ENCODE assay signal across 1 cellular context in the genomic region with DNA sequence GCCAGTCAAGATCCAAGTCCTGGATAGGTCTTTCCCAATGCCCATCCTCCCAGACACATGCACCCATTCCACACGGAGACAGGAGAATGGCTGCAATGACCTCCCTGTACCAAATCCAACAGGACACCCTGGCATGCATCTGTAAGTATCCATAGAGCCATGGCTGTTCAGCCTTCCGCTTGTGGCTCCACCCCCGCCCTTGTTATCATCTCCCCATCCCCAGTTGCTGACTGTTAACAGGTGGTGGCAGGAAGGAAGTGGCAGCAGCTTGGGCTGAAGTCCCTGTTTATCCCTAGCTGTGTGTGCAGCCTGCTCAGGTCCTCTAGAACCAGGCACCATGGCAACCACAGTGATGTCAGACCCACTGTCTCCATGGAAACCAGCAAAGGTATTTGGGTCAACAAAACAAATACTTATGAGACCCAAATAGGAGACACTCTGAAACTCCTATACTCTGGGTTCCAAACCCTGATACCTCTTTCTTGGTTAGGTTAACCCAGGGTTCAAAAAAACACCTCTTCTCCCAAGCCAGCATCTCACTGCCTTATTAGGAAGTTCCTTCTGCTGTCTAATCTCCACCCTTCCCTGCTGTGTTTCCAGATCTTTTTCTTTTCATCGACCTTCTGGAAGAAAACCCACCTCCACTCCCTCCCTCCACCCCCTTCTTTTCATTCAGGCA.
TF ChIP-seq lines count a peak whose summit lies in the region.

No MANE protein-coding gene starts in this region.

TF ChIP-seq in GM12878, 131 proteins besides CTCF, POLR2A, EP300 and RAD21 (continues in another document):
- TF ChIP-seq LARP7 (IDR thresholded peaks at IDR 0.05): no peak
- TF ChIP-seq SREBF2 (IDR thresholded peaks at IDR 0.05; ENCODE audit: low read length): no peak
- peak; percentile 48 for TF ChIP-seq KLF5 (IDR thresholded peaks at IDR 0.05; ENCODE audit: partially characterized antibody)
- 0 out of 2 replicates have a peak, but pooled peaks have one; percentile 65 for TF ChIP-seq TCF3 (IDR thresholded peaks at IDR 0.05; ENCODE audit: borderline replicate concordance, insufficient read depth, low read depth, low read length)
- TF ChIP-seq EZH2 (IDR thresholded peaks at IDR 0.05; ENCODE audit: borderline replicate concordance, control insufficient read depth, low read depth, low read length): no peak
- TF ChIP-seq RUNX3 (IDR thresholded peaks at IDR 0.05; ENCODE audit: low read length): no peak
- TF ChIP-seq HDAC2 (IDR thresholded peaks at IDR 0.05): no peak
- TF ChIP-seq, protein P1, sequence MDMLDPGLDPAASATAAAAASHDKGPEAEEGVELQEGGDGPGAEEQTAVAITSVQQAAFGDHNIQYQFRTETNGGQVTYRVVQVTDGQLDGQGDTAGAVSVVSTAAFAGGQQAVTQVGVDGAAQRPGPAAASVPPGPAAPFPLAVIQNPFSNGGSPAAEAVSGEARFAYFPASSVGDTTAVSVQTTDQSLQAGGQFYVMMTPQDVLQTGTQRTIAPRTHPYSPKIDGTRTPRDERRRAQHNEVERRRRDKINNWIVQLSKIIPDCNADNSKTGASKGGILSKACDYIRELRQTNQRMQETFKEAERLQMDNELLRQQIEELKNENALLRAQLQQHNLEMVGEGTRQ (IDR thresholded peaks at IDR 0.05; ENCODE audit: borderline replicate concordance, low read depth, low read length): no peak
- no peak for TF ChIP-seq ZSCAN29 (IDR thresholded peaks at IDR 0.05)
- TF ChIP-seq STAT1 (conservative IDR thresholded peaks at IDR 0.05): no peak
- no peak for TF ChIP-seq CBX5 (IDR thresholded peaks at IDR 0.05; ENCODE audit: low read depth)
- peak; percentile 56; the same call in 1 of the 2 replicates for TF ChIP-seq IKZF1 (conservative IDR thresholded peaks at IDR 0.05)
- TF ChIP-seq, protein P2, sequence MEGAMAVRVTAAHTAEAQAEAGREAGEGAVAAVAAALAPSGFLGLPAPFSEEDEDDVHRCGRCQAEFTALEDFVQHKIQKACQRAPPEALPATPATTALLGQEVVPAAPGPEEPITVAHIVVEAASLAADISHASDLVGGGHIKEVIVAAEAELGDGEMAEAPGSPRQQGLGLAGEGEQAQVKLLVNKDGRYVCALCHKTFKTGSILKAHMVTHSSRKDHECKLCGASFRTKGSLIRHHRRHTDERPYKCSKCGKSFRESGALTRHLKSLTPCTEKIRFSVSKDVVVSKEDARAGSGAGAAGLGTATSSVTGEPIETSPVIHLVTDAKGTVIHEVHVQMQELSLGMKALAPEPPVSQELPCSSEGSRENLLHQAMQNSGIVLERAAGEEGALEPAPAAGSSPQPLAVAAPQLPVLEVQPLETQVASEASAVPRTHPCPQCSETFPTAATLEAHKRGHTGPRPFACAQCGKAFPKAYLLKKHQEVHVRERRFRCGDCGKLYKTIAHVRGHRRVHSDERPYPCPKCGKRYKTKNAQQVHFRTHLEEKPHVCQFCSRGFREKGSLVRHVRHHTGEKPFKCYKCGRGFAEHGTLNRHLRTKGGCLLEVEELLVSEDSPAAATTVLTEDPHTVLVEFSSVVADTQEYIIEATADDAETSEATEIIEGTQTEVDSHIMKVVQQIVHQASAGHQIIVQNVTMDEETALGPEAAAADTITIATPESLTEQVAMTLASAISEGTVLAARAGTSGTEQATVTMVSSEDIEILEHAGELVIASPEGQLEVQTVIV (IDR thresholded peaks at IDR 0.05; ENCODE audit: borderline replicate concordance, partially characterized antibody): no peak
- TF ChIP-seq SIN3A (IDR thresholded peaks at IDR 0.05; ENCODE audit: low read depth, low read length): peak; percentile 38; the same call in 1 of the 2 replicates
- TF ChIP-seq, protein P3, sequence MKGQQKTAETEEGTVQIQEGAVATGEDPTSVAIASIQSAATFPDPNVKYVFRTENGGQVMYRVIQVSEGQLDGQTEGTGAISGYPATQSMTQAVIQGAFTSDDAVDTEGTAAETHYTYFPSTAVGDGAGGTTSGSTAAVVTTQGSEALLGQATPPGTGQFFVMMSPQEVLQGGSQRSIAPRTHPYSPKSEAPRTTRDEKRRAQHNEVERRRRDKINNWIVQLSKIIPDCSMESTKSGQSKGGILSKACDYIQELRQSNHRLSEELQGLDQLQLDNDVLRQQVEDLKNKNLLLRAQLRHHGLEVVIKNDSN (IDR thresholded peaks at IDR 0.05; ENCODE audit: borderline replicate concordance, extremely low read length, insufficient read depth, low read depth, low read length): no peak
- 0 out of 2 replicates have a peak, but pooled peaks have one; percentile 57 for TF ChIP-seq TCF12 (IDR thresholded peaks at IDR 0.05; ENCODE audit: low read depth, low read length)
- TF ChIP-seq, protein P4, sequence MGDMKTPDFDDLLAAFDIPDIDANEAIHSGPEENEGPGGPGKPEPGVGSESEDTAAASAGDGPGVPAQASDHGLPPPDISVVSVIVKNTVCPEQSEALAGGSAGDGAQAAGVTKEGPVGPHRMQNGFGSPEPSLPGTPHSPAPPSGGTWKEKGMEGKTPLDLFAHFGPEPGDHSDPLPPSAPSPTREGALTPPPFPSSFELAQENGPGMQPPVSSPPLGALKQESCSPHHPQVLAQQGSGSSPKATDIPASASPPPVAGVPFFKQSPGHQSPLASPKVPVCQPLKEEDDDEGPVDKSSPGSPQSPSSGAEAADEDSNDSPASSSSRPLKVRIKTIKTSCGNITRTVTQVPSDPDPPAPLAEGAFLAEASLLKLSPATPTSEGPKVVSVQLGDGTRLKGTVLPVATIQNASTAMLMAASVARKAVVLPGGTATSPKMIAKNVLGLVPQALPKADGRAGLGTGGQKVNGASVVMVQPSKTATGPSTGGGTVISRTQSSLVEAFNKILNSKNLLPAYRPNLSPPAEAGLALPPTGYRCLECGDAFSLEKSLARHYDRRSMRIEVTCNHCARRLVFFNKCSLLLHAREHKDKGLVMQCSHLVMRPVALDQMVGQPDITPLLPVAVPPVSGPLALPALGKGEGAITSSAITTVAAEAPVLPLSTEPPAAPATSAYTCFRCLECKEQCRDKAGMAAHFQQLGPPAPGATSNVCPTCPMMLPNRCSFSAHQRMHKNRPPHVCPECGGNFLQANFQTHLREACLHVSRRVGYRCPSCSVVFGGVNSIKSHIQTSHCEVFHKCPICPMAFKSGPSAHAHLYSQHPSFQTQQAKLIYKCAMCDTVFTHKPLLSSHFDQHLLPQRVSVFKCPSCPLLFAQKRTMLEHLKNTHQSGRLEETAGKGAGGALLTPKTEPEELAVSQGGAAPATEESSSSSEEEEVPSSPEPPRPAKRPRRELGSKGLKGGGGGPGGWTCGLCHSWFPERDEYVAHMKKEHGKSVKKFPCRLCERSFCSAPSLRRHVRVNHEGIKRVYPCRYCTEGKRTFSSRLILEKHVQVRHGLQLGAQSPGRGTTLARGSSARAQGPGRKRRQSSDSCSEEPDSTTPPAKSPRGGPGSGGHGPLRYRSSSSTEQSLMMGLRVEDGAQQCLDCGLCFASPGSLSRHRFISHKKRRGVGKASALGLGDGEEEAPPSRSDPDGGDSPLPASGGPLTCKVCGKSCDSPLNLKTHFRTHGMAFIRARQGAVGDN (IDR thresholded peaks at IDR 0.05): no peak
- TF ChIP-seq SMAD5 (IDR thresholded peaks at IDR 0.05; ENCODE audit: low read depth): no peak
- TF ChIP-seq CBX3 (IDR thresholded peaks at IDR 0.05; ENCODE audit: borderline replicate concordance, low read depth): no peak
- peak; percentile 94 for TF ChIP-seq BMI1 (IDR thresholded peaks at IDR 0.05; ENCODE audit: borderline replicate concordance)
- TF ChIP-seq, protein P5, sequence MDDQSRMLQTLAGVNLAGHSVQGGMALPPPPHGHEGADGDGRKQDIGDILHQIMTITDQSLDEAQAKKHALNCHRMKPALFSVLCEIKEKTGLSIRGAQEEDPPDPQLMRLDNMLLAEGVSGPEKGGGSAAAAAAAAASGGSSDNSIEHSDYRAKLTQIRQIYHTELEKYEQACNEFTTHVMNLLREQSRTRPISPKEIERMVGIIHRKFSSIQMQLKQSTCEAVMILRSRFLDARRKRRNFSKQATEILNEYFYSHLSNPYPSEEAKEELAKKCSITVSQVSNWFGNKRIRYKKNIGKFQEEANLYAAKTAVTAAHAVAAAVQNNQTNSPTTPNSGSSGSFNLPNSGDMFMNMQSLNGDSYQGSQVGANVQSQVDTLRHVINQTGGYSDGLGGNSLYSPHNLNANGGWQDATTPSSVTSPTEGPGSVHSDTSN (IDR thresholded peaks at IDR 0.05; ENCODE audit: insufficient replicate concordance, low read depth, low read length): no peak
- TF ChIP-seq FOS (IDR thresholded peaks at IDR 0.05; ENCODE audit: borderline replicate concordance, extremely low read depth, insufficient read length): no peak
- TF ChIP-seq, protein P6, sequence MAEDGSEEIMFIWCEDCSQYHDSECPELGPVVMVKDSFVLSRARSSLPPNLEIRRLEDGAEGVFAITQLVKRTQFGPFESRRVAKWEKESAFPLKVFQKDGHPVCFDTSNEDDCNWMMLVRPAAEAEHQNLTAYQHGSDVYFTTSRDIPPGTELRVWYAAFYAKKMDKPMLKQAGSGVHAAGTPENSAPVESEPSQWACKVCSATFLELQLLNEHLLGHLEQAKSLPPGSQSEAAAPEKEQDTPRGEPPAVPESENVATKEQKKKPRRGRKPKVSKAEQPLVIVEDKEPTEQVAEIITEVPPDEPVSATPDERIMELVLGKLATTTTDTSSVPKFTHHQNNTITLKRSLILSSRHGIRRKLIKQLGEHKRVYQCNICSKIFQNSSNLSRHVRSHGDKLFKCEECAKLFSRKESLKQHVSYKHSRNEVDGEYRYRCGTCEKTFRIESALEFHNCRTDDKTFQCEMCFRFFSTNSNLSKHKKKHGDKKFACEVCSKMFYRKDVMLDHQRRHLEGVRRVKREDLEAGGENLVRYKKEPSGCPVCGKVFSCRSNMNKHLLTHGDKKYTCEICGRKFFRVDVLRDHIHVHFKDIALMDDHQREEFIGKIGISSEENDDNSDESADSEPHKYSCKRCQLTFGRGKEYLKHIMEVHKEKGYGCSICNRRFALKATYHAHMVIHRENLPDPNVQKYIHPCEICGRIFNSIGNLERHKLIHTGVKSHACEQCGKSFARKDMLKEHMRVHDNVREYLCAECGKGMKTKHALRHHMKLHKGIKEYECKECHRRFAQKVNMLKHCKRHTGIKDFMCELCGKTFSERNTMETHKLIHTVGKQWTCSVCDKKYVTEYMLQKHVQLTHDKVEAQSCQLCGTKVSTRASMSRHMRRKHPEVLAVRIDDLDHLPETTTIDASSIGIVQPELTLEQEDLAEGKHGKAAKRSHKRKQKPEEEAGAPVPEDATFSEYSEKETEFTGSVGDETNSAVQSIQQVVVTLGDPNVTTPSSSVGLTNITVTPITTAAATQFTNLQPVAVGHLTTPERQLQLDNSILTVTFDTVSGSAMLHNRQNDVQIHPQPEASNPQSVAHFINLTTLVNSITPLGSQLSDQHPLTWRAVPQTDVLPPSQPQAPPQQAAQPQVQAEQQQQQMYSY (CRISPR knock-in tag; IDR thresholded peaks at IDR 0.05): no peak
- TF ChIP-seq CHD1 (IDR thresholded peaks at IDR 0.05; ENCODE audit: low read depth, low read length): no peak
- no peak for TF ChIP-seq PML (IDR thresholded peaks at IDR 0.05; ENCODE audit: low read length)
- TF ChIP-seq HDGF (IDR thresholded peaks at IDR 0.05): no peak
- TF ChIP-seq FOXM1 (IDR thresholded peaks at IDR 0.05; ENCODE audit: low read depth, low read length): no peak
- TF ChIP-seq ETV6 (conservative IDR thresholded peaks at IDR 0.05 in 1 of 2, IDR thresholded peaks at IDR 0.05 in 1 of 2; ENCODE audit: borderline replicate concordance in 1 of 2, low read depth in 1 of 2): no peak
- peak; percentile 61; the same call in 1 of the 2 replicates for TF ChIP-seq SPI1 (IDR thresholded peaks at IDR 0.05; ENCODE audit: borderline replicate concordance, insufficient read depth, low read depth, low read length)
- TF ChIP-seq SMARCA5 (IDR thresholded peaks at IDR 0.05): no peak
- TF ChIP-seq JUND (IDR thresholded peaks at IDR 0.05; ENCODE audit: low read depth, low read length): no peak
- TF ChIP-seq, protein P7, sequence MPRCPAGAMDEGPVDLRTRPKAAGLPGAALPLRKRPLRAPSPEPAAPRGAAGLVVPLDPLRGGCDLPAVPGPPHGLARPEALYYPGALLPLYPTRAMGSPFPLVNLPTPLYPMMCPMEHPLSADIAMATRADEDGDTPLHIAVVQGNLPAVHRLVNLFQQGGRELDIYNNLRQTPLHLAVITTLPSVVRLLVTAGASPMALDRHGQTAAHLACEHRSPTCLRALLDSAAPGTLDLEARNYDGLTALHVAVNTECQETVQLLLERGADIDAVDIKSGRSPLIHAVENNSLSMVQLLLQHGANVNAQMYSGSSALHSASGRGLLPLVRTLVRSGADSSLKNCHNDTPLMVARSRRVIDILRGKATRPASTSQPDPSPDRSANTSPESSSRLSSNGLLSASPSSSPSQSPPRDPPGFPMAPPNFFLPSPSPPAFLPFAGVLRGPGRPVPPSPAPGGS (IDR thresholded peaks at IDR 0.05; ENCODE audit: borderline replicate concordance, insufficient read depth, low read depth, low read length, poor library complexity, severe bottlenecking): no peak
- TF ChIP-seq RFX5 (IDR thresholded peaks at IDR 0.05; ENCODE audit: low read depth, low read length): 0 out of 2 replicates have a peak, but pooled peaks have one; percentile 40
- TF ChIP-seq PAX5 (IDR thresholded peaks at IDR 0.05; ENCODE audit: borderline replicate concordance, low read depth, low read length): 0 out of 2 replicates have a peak, but pooled peaks have one; percentile 31
- no peak for TF ChIP-seq GATAD2B (conservative IDR thresholded peaks at IDR 0.05; ENCODE audit: low read depth)
- TF ChIP-seq, protein P8, sequence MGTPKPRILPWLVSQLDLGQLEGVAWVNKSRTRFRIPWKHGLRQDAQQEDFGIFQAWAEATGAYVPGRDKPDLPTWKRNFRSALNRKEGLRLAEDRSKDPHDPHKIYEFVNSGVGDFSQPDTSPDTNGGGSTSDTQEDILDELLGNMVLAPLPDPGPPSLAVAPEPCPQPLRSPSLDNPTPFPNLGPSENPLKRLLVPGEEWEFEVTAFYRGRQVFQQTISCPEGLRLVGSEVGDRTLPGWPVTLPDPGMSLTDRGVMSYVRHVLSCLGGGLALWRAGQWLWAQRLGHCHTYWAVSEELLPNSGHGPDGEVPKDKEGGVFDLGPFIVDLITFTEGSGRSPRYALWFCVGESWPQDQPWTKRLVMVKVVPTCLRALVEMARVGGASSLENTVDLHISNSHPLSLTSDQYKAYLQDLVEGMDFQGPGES (IDR thresholded peaks at IDR 0.05): no peak
- no peak for TF ChIP-seq ZNF384 (IDR thresholded peaks at IDR 0.05; ENCODE audit: borderline replicate concordance, low read depth, low read length)
- no peak for TF ChIP-seq SMAD1 (IDR thresholded peaks at IDR 0.05; ENCODE audit: low read depth, partially characterized antibody)
